In the genomic region with DNA sequence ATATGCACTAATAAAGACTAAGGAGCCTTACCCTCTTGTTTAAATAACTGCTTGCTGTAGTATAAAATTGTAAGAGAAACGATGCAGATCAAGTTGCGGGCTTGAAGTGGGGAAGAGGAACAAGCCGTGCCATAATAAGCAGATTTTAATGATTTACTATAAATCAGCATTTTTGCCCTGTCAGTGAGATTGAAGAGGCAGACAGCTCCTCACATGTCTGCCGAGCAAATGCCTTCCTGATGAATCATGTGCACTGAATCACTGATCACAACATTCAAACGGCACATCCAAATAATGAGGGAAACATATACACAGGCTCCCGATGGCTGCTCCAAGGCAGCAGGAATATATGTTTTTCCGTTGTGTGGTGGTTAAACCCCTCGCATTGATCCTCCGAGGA, we compare ENCODE assay signal across 15 cellular contexts.
DNase-seq lines count a peak whose midpoint lies in the region; ATAC-seq, FAIRE-seq and TF ChIP-seq lines count a peak whose summit lies in the region.
"Had no signal": no experiment of that assay in that cellular context is flagged by ENCODE, and none has a peak within 500 bp of the region (broad histone marks: within the 10 kb centered on the region; RNA-seq: fewer than 3 reads in every experiment).

No MANE protein-coding gene starts in this region.

- intact Hi-C loops in natural killer cell (cut with micrococcal nuclease), result no loop called here

- H3K36me3 ChIP-seq in adipocyte (ENCODE audit: control insufficient read depth, insufficient read depth, low read length, severe bottlenecking) (no peaks in the 10 kb centered on the region), hepatocyte (replicated peaks; ENCODE audit: insufficient read depth, low read depth) (no peaks in the 10 kb centered on the region)
- H3K36me3 ChIP-seq in CD8-positive, alpha-beta memory T cell (ENCODE audit: insufficient read depth, low read length), result no peaks in the 10 kb centered on the region
- H3K36me3 ChIP-seq: prostate gland, transverse colon had no signal

- H3K4me3 ChIP-seq in adipocyte (ENCODE audit: low read length) (peak overlapping the region; percentile 45), hepatocyte (no peak overlapping the region)
- no peak overlapping the region for H3K4me3 ChIP-seq in CD8-positive, alpha-beta memory T cell (ENCODE audit: low read length)
- H3K4me3 ChIP-seq: prostate gland, transverse colon had no signal

- 40% methylated on average over 9 of the region's 9 CpGs for WGBS in hepatocyte (ENCODE audit: low lambda C conversion rate, missing lambda C conversion rate)

- H3K27ac ChIP-seq in hepatocyte, result no peak overlapping the region
- H3K27ac ChIP-seq in CD8-positive, alpha-beta memory T cell (ENCODE audit: low read depth, low read length), result no peak overlapping the region
- H3K27ac ChIP-seq: prostate gland, transverse colon had no signal

- peaks cover 15% of the 10 kb centered on the region for H3K4me1 ChIP-seq in adipocyte (ENCODE audit: control insufficient read depth, insufficient read depth, low read length)
- H3K4me1 ChIP-seq in hepatocyte (ENCODE audit: insufficient read depth), result peaks cover 15% of the 10 kb centered on the region
- no peaks in the 10 kb centered on the region for H3K4me1 ChIP-seq in CD8-positive, alpha-beta memory T cell (ENCODE audit: insufficient read depth, low read length)
- H3K4me1 ChIP-seq: prostate gland had no signal

- no peak overlapping the region for H3K4me3 Mint-ChIP-seq in natural killer cell
- H3K4me3 Mint-ChIP-seq in CD8-positive, alpha-beta memory T cell, result no peak overlapping the region
- H3K4me3 Mint-ChIP-seq: activated naive CD8-positive, alpha-beta T cell treated with anti-CD3 and anti-CD28 coated beads, Interleukin-2, amount 10 ng/mL, durations not matched to agents 7 days and 5 days; B cell had no signal

- DNase-seq in 8988T (peak; percentile 71), H54 (ENCODE audit: insufficient read length, low spot score) (peak; percentile 85), adipocyte (ENCODE audit: low read depth) (peak; percentile 51), hepatocyte (ENCODE audit: low spot score) (peak; percentile 28), COR-L47 (lab: John Stamatoyannopoulos, UW) (no peak), SIG-M5 treated with dmso at 0.1 percent for 504 hours (lab: John Stamatoyannopoulos, UW; ENCODE audit: unreplicated experiment) (no peak), natural killer cell (no peak)
- no peak for DNase-seq in CD8-positive, alpha-beta memory T cell
- DNase-seq: activated CD4-positive, alpha-beta T cell treated with anti-CD3 and anti-CD28 coated beads, Interleukin-2, amount 50 U/mL, for 48 hours; activated naive CD8-positive, alpha-beta T cell treated with anti-CD3 and anti-CD28 coated beads, Interleukin-2, amount 10 ng/mL, durations not matched to agents 7 days and 5 days; left ventricle myocardium superior; NCI-H2171; transverse colon had no signal

- no peak for ATAC-seq in natural killer cell
- ATAC-seq: left ventricle myocardium superior had no signal

- H3K27ac Mint-ChIP-seq in natural killer cell, result no peak overlapping the region
- no peak overlapping the region for H3K27ac Mint-ChIP-seq in CD8-positive, alpha-beta memory T cell
- H3K27ac Mint-ChIP-seq: activated naive CD8-positive, alpha-beta T cell treated with anti-CD3 and anti-CD28 coated beads, Interleukin-2, amount 10 ng/mL, durations not matched to agents 7 days and 5 days; B cell had no signal

- no peaks in the 10 kb centered on the region for H3K9me3 ChIP-seq in adipocyte (ENCODE audit: control insufficient read depth, low read length)
- no peaks in the 10 kb centered on the region for H3K9me3 ChIP-seq in hepatocyte (ENCODE audit: low read depth)
- no peaks in the 10 kb centered on the region for H3K9me3 ChIP-seq in CD8-positive, alpha-beta memory T cell (ENCODE audit: low read length)
- H3K9me3 ChIP-seq: prostate gland, transverse colon had no signal

- no peaks in the 10 kb centered on the region for H3K27me3 ChIP-seq in adipocyte (replicated peaks; ENCODE audit: control insufficient read depth, insufficient read depth, low read length)
- H3K27me3 ChIP-seq in hepatocyte, result no peaks in the 10 kb centered on the region
- no peaks in the 10 kb centered on the region for H3K27me3 ChIP-seq in CD8-positive, alpha-beta memory T cell (ENCODE audit: insufficient read depth, low read length, poor library complexity, severe bottlenecking)
- H3K27me3 ChIP-seq: transverse colon had no signal

- TF ChIP-seq POLR2A in H54 (IDR thresholded peaks at IDR 0.05; ENCODE audit: low read depth, low read length), result no peak

- no peaks in the 10 kb centered on the region for H4K20me1 ChIP-seq in hepatocyte (ENCODE audit: insufficient read depth, poor library complexity, severe bottlenecking)

- H3K79me2 ChIP-seq in hepatocyte, result no peaks in the 10 kb centered on the region

- peak overlapping the region; percentile 25 for H3K4me2 ChIP-seq in hepatocyte

- H3K9ac ChIP-seq in adipocyte (ENCODE audit: low read length), result no peak overlapping the region

- no peaks in the 10 kb centered on the region for H3K9me2 ChIP-seq in hepatocyte (replicated peaks; ENCODE audit: insufficient read depth)

- peaks cover 20 to 23% of the 10 kb centered on the region in 2 donors for H3K27me3 Mint-ChIP-seq in natural killer cell (ENCODE audit: low read depth in 2 of 2)
- H3K27me3 Mint-ChIP-seq in CD8-positive, alpha-beta memory T cell, result peaks cover 7 to 20% of the 10 kb centered on the region in 2 donors
- H3K27me3 Mint-ChIP-seq: B cell had no signal

- no peaks in the 10 kb centered on the region for H3K36me3 Mint-ChIP-seq in natural killer cell
- H3K36me3 Mint-ChIP-seq in CD8-positive, alpha-beta memory T cell, result no peaks in the 10 kb centered on the region
- H3K36me3 Mint-ChIP-seq: activated naive CD8-positive, alpha-beta T cell treated with anti-CD3 and anti-CD28 coated beads, Interleukin-2, amount 10 ng/mL, durations not matched to agents 7 days and 5 days had no signal

- CTCF ChIA-PET in CD8-positive, alpha-beta memory T cell (lab: Charles Lee), result no interaction called here

- POLR2A ChIA-PET in CD8-positive, alpha-beta memory T cell (lab: Charles Lee), result no interaction called here

- peak; percentile 86 for FAIRE-seq in H54 (lab: Jason Lieb, UNC)

- H2AFZ ChIP-seq in hepatocyte, result no peak overlapping the region

- H3K9me3 Mint-ChIP-seq in natural killer cell, result no peaks in the 10 kb centered on the region
- peaks cover 0 to 2% (median 0%) of the 10 kb centered on the region in 5 donors for H3K9me3 Mint-ChIP-seq in CD8-positive, alpha-beta memory T cell

- no peak for TF ChIP-seq CTCF in hepatocyte (IDR thresholded peaks at IDR 0.05; ENCODE audit: poor library complexity)
- no peak for TF ChIP-seq CTCF in natural killer cell (IDR thresholded peaks at IDR 0.05)

- peaks cover 0 to 3% of the 10 kb centered on the region in 2 donors for H3K4me1 Mint-ChIP-seq in natural killer cell
- H3K4me1 Mint-ChIP-seq in CD8-positive, alpha-beta memory T cell, result no peaks in the 10 kb centered on the region
- H3K4me1 Mint-ChIP-seq: activated naive CD8-positive, alpha-beta T cell treated with anti-CD3 and anti-CD28 coated beads, Interleukin-2, amount 10 ng/mL, durations not matched to agents 7 days and 5 days; B cell had no signal

Comparison
In these comparisons a context has a peak if more than half of its experiments do, and no peak if none do; other contexts are left out.
1. DNase-seq: peak in 8988T (single experiment), H54 (single experiment), adipocyte (single experiment) and hepatocyte (single experiment); none in COR-L47 (single experiment), SIG-M5 treated with dmso at 0.1 percent for 504 hours (single experiment), natural killer cell (single experiment) and CD8-positive, alpha-beta memory T cell (0 of 5).